ENCODE assay signal across 13 cellular contexts in the genomic region with DNA sequence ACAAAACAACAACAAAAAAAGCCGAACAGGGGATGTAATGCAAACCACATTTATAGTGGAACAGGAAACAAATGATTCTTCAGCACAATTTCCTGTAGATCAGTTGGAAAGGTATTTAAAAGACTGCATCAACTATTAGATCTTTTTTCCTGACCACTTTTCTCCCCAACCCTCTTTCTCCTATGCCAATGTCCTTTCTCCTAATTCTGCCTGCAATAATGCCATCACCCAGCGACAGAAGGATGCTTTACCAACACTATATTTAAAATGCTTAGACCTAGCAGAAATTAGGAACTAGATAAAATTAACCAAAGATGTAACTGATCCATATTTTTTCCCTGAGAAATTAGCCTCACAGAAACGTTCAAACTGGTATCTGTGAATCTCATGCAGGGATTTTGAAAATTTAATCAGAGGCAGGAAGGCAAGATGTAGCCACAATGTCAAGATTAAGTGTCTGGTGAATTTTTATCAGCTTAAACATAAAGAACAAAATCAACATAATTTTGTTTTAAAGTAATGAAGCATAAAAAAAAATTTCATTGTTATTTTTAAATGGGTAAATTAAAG.
DNase-seq lines count a peak whose midpoint lies in the region; ATAC-seq and TF ChIP-seq lines count a peak whose summit lies in the region.
"Had no signal": no experiment of that assay in that cellular context is flagged by ENCODE, and none has a peak within 500 bp of the region (broad histone marks: within the 10 kb centered on the region; RNA-seq: fewer than 3 reads in every experiment).

No MANE protein-coding gene starts in this region.

- H3K27me3 ChIP-seq in GM06990 (replicated peaks; ENCODE audit: control insufficient read depth, insufficient read depth, low read length): no peaks in the 10 kb centered on the region

- H3K4me3 ChIP-seq in GM06990 (replicated peaks; ENCODE audit: low read depth, low read length): peak overlapping the region; percentile 51
- H3K4me3 ChIP-seq in foreskin fibroblast (ENCODE audit: low read depth in 1 of 2, low read length in 2 of 2): peak overlapping the region; percentile 1 to 78
- H3K4me3 ChIP-seq: lung had no signal

- H3K36me3 ChIP-seq in GM06990 (ENCODE audit: control insufficient read depth, insufficient read depth, low read length): no peaks in the 10 kb centered on the region

- H3K9me3 Mint-ChIP-seq in stimulated activated naive B cell treated with anti-CD40 and anti-IgM and Interleukin-4, amounts not matched to agents 10 μg/mL and 1 μg/mL and 100 μg/mL, for 72 hours: no peaks in the 10 kb centered on the region
- no peaks in the 10 kb centered on the region for H3K9me3 Mint-ChIP-seq in T-helper 2 cell treated with Interferon-gamma antibody and Interleukin-4, amounts not matched to agents 5 μg/mL and 100 μg/mL, for 36 hours

- no peak for DNase-seq in GM06990 (ENCODE audit: extremely low read depth, insufficient read length)
- DNase-seq in NCI-H69 (lab: John Stamatoyannopoulos, UW): peak; percentile 50
- peak in 1 of 2 donors; percentile 28 for DNase-seq in foreskin fibroblast
- DNase-seq in stimulated activated naive B cell treated with anti-CD40 and anti-IgM and Interleukin-4, amounts not matched to agents 10 μg/mL and 1 μg/mL and 100 μg/mL, for 72 hours: no peak
- DNase-seq in T-helper 2 cell treated with Interferon-gamma antibody and Interleukin-4, amounts not matched to agents 5 μg/mL and 100 μg/mL, for 36 hours (ENCODE audit: low spot score): no peak
- no peak for DNase-seq in GM20000 (ENCODE audit: low spot score)
- DNase-seq: CD4-positive, alpha-beta memory T cell; hypothalamus; NCI-H2171 treated with DMSO at 0.1 percent for 48 hours; stimulated activated CD4-positive, alpha-beta T cell treated with anti-CD3 and anti-CD28 coated beads, Interleukin-1b, Interleukin-23, amount 100 ng/mL, for 48 hours had no signal

- peaks cover 29 to 37% of the 10 kb centered on the region in 2 donors for H3K36me3 Mint-ChIP-seq in stimulated activated naive B cell treated with anti-CD40 and anti-IgM and Interleukin-4, amounts not matched to agents 10 μg/mL and 1 μg/mL and 100 μg/mL, for 72 hours
- no peaks in the 10 kb centered on the region for H3K36me3 Mint-ChIP-seq in T-helper 2 cell treated with Interferon-gamma antibody and Interleukin-4, amounts not matched to agents 5 μg/mL and 100 μg/mL, for 36 hours (ENCODE audit: low read depth)
- H3K36me3 Mint-ChIP-seq: CD4-positive, alpha-beta memory T cell; stimulated activated effector memory CD8-positive, alpha-beta T cell treated with anti-CD3 and anti-CD28 coated beads, Interleukin-12 subunit alpha, Interleukin-12 subunit beta, amount 100 ng/mL, for 72 hours had no signal

- ATAC-seq in stimulated activated naive B cell treated with anti-CD40 and anti-IgM and Interleukin-4, amounts not matched to agents 10 μg/mL and 1 μg/mL and 100 μg/mL, for 72 hours (replicated peaks): no peak
- ATAC-seq in GM21367 (IDR thresholded peaks at IDR 0.05; ENCODE audit: unreplicated experiment): no peak
- ATAC-seq: stimulated activated effector memory CD8-positive, alpha-beta T cell treated with anti-CD3 and anti-CD28 coated beads, Interleukin-12 subunit alpha, Interleukin-12 subunit beta, amount 100 ng/mL, for 72 hours had no signal

- peaks cover 24 to 64% of the 10 kb centered on the region in 2 donors for H3K4me1 Mint-ChIP-seq in stimulated activated naive B cell treated with anti-CD40 and anti-IgM and Interleukin-4, amounts not matched to agents 10 μg/mL and 1 μg/mL and 100 μg/mL, for 72 hours
- peaks cover 10% of the 10 kb centered on the region for H3K4me1 Mint-ChIP-seq in T-helper 2 cell treated with Interferon-gamma antibody and Interleukin-4, amounts not matched to agents 5 μg/mL and 100 μg/mL, for 36 hours (ENCODE audit: low read depth)

- H3K4me3 Mint-ChIP-seq in stimulated activated naive B cell treated with anti-CD40 and anti-IgM and Interleukin-4, amounts not matched to agents 10 μg/mL and 1 μg/mL and 100 μg/mL, for 72 hours: peak overlapping the region; percentile 82 to 83
- no peak overlapping the region for H3K4me3 Mint-ChIP-seq in T-helper 2 cell treated with Interferon-gamma antibody and Interleukin-4, amounts not matched to agents 5 μg/mL and 100 μg/mL, for 36 hours
- H3K4me3 Mint-ChIP-seq: CD4-positive, alpha-beta memory T cell; stimulated activated effector memory CD8-positive, alpha-beta T cell treated with anti-CD3 and anti-CD28 coated beads, Interleukin-12 subunit alpha, Interleukin-12 subunit beta, amount 100 ng/mL, for 72 hours had no signal

- TF ChIP-seq CTCF in GM06990 (IDR thresholded peaks at IDR 0.05; ENCODE audit: insufficient read depth, low read length, poor library complexity, severe bottlenecking): no peak
- TF ChIP-seq CTCF in foreskin fibroblast (IDR thresholded peaks at IDR 0.05; ENCODE audit: low read depth, low read length): no peak
- TF ChIP-seq CTCF in GM20000 (IDR thresholded peaks at IDR 0.05; ENCODE audit: extremely low read depth, missing control alignments): no peak

- peak overlapping the region; percentile 86 for H3K27ac Mint-ChIP-seq in stimulated activated naive B cell treated with anti-CD40 and anti-IgM and Interleukin-4, amounts not matched to agents 10 μg/mL and 1 μg/mL and 100 μg/mL, for 72 hours
- H3K27ac Mint-ChIP-seq in T-helper 2 cell treated with Interferon-gamma antibody and Interleukin-4, amounts not matched to agents 5 μg/mL and 100 μg/mL, for 36 hours: no peak overlapping the region
- H3K27ac Mint-ChIP-seq: CD4-positive, alpha-beta memory T cell; stimulated activated effector memory CD8-positive, alpha-beta T cell treated with anti-CD3 and anti-CD28 coated beads, Interleukin-12 subunit alpha, Interleukin-12 subunit beta, amount 100 ng/mL, for 72 hours had no signal

- no peaks in the 10 kb centered on the region for H3K27me3 Mint-ChIP-seq in stimulated activated naive B cell treated with anti-CD40 and anti-IgM and Interleukin-4, amounts not matched to agents 10 μg/mL and 1 μg/mL and 100 μg/mL, for 72 hours
- peaks cover 50% of the 10 kb centered on the region for H3K27me3 Mint-ChIP-seq in T-helper 2 cell treated with Interferon-gamma antibody and Interleukin-4, amounts not matched to agents 5 μg/mL and 100 μg/mL, for 36 hours (ENCODE audit: low read depth)
